Comparison of ENCODE assay signal across 1 cellular context in the genomic region with DNA sequence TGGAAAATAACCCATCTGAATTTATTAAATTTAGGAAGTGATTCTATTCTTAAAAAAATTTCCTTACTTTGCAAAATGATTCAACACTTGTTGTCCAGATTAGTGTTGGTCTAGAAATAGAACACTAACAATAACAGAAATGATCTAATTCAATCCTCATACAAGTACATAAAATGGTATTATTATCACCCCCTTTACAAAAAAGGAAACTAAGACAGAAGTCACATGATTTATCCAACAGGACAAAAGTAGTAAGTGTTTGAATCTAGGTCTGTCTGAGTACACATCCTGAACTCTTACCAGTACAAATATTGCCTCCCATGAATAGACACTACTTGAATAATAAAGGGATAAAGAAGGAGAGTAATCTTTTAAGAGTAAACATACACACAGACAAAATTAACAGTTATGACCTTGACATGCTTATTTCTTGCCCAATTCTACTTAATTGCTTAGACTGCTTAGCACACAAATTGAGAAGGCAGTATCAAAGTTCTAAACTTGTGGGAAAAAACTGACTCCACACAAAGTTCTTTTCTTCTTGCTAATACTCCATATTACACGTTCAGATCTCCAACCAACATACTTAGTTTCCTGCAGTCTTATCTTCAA.
TF ChIP-seq lines count a peak whose summit lies in the region.

No MANE protein-coding gene starts in this region.

TF ChIP-seq in HepG2, 621 proteins besides CTCF, POLR2A, EP300 and RAD21 (continued from another document and continues in another):
- TF ChIP-seq, protein P1, sequence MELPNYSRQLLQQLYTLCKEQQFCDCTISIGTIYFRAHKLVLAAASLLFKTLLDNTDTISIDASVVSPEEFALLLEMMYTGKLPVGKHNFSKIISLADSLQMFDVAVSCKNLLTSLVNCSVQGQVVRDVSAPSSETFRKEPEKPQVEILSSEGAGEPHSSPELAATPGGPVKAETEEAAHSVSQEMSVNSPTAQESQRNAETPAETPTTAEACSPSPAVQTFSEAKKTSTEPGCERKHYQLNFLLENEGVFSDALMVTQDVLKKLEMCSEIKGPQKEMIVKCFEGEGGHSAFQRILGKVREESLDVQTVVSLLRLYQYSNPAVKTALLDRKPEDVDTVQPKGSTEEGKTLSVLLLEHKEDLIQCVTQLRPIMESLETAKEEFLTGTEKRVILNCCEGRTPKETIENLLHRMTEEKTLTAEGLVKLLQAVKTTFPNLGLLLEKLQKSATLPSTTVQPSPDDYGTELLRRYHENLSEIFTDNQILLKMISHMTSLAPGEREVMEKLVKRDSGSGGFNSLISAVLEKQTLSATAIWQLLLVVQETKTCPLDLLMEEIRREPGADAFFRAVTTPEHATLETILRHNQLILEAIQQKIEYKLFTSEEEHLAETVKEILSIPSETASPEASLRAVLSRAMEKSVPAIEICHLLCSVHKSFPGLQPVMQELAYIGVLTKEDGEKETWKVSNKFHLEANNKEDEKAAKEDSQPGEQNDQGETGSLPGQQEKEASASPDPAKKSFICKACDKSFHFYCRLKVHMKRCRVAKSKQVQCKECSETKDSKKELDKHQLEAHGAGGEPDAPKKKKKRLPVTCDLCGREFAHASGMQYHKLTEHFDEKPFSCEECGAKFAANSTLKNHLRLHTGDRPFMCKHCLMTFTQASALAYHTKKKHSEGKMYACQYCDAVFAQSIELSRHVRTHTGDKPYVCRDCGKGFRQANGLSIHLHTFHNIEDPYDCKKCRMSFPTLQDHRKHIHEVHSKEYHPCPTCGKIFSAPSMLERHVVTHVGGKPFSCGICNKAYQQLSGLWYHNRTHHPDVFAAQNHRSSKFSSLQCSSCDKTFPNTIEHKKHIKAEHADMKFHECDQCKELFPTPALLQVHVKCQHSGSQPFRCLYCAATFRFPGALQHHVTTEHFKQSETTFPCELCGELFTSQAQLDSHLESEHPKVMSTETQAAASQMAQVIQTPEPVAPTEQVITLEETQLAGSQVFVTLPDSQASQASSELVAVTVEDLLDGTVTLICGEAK (IDR thresholded peaks at IDR 0.05): no peak
- TF ChIP-seq, protein P1 (CRISPR knock-in tag; IDR thresholded peaks at IDR 0.05): no peak
- TF ChIP-seq SOX13 (IDR thresholded peaks at IDR 0.05) (no peak), SOX13 (CRISPR knock-in tag; conservative IDR thresholded peaks at IDR 0.05 in 1 of 2, IDR thresholded peaks at IDR 0.05 in 1 of 2) (peak in 1 of 2 experiments; percentile 68; a peak in 2 of 4 replicates), CEBPG (CRISPR knock-in tag; IDR thresholded peaks at IDR 0.05) (peak; percentile 61), ZMYM3 (CRISPR knock-in tag; IDR thresholded peaks at IDR 0.05) (no peak), FOXA3 (CRISPR knock-in tag; IDR thresholded peaks at IDR 0.05) (peak; percentile 46), ZNF225 (CRISPR knock-in tag; IDR thresholded peaks at IDR 0.05) (no peak), HNF4A (CRISPR knock-in tag; IDR thresholded peaks at IDR 0.05) (peak; percentile 56), GFI1 (CRISPR knock-in tag; IDR thresholded peaks at IDR 0.05; ENCODE audit: borderline replicate concordance) (no peak), FOXO1 (CRISPR knock-in tag; IDR thresholded peaks at IDR 0.05) (no peak), IRF2 (CRISPR knock-in tag; IDR thresholded peaks at IDR 0.05) (no peak), HMG20A (CRISPR knock-in tag; IDR thresholded peaks at IDR 0.05; ENCODE audit: borderline replicate concordance) (peak; percentile 29; the same call in 1 of the 2 replicates), BRD4 (CRISPR knock-in tag; IDR thresholded peaks at IDR 0.05) (no peak), ZNF432 (CRISPR knock-in tag; IDR thresholded peaks at IDR 0.05; ENCODE audit: borderline replicate concordance) (no peak), BRCA1 (CRISPR knock-in tag; IDR thresholded peaks at IDR 0.05) (no peak), ZNF446 (CRISPR knock-in tag; IDR thresholded peaks at IDR 0.05) (no peak), ZFAT (CRISPR knock-in tag; conservative IDR thresholded peaks at IDR 0.05) (no peak), ATAD3A (CRISPR knock-in tag; IDR thresholded peaks at IDR 0.05) (no peak), ZNF619 (CRISPR knock-in tag; IDR thresholded peaks at IDR 0.05) (no peak), KDM4B (CRISPR knock-in tag; IDR thresholded peaks at IDR 0.05) (no peak), FOSL2 (CRISPR knock-in tag; IDR thresholded peaks at IDR 0.05) (no peak), ZNF160 (CRISPR knock-in tag; IDR thresholded peaks at IDR 0.05) (no peak), ZNF317 (CRISPR knock-in tag; IDR thresholded peaks at IDR 0.05) (no peak), CREM (IDR thresholded peaks at IDR 0.05) (peak; percentile 47; the same call in 1 of the 2 replicates), CREM (CRISPR knock-in tag; IDR thresholded peaks at IDR 0.05) (no peak), TP53 (CRISPR knock-in tag; conservative IDR thresholded peaks at IDR 0.05) (no peak), BORCS8-MEF2B (CRISPR knock-in tag; IDR thresholded peaks at IDR 0.05) (no peak), SPEN (CRISPR knock-in tag; IDR thresholded peaks at IDR 0.05; ENCODE audit: low read depth) (no peak), MEF2D (CRISPR knock-in tag; IDR thresholded peaks at IDR 0.05) (no peak), YEATS4 (CRISPR knock-in tag; IDR thresholded peaks at IDR 0.05; ENCODE audit: borderline replicate concordance) (no peak), BCL6 (CRISPR knock-in tag; IDR thresholded peaks at IDR 0.05) (peak; percentile 91)
- TF ChIP-seq, protein P2, sequence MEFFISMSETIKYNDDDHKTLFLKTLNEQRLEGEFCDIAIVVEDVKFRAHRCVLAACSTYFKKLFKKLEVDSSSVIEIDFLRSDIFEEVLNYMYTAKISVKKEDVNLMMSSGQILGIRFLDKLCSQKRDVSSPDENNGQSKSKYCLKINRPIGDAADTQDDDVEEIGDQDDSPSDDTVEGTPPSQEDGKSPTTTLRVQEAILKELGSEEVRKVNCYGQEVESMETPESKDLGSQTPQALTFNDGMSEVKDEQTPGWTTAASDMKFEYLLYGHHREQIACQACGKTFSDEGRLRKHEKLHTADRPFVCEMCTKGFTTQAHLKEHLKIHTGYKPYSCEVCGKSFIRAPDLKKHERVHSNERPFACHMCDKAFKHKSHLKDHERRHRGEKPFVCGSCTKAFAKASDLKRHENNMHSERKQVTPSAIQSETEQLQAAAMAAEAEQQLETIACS (CRISPR knock-in tag; IDR thresholded peaks at IDR 0.05): no peak
- TF ChIP-seq, protein P3, sequence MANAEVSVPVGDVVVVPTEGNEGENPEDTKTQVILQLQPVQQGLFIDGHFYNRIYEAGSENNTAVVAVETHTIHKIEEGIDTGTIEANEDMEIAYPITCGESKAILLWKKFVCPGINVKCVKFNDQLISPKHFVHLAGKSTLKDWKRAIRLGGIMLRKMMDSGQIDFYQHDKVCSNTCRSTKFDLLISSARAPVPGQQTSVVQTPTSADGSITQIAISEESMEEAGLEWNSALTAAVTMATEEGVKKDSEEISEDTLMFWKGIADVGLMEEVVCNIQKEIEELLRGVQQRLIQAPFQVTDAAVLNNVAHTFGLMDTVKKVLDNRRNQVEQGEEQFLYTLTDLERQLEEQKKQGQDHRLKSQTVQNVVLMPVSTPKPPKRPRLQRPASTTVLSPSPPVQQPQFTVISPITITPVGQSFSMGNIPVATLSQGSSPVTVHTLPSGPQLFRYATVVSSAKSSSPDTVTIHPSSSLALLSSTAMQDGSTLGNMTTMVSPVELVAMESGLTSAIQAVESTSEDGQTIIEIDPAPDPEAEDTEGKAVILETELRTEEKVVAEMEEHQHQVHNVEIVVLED (CRISPR knock-in tag; IDR thresholded peaks at IDR 0.05; ENCODE audit: borderline replicate concordance): no peak
- TF ChIP-seq, protein P4, sequence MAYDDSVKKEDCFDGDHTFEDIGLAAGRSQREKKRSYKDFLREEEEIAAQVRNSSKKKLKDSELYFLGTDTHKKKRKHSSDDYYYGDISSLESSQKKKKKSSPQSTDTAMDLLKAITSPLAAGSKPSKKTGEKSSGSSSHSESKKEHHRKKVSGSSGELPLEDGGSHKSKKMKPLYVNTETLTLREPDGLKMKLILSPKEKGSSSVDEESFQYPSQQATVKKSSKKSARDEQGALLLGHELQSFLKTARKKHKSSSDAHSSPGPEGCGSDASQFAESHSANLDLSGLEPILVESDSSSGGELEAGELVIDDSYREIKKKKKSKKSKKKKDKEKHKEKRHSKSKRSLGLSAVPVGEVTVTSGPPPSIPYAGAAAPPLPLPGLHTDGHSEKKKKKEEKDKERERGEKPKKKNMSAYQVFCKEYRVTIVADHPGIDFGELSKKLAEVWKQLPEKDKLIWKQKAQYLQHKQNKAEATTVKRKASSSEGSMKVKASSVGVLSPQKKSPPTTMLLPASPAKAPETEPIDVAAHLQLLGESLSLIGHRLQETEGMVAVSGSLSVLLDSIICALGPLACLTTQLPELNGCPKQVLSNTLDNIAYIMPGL (CRISPR knock-in tag; IDR thresholded peaks at IDR 0.05; ENCODE audit: borderline replicate concordance in 1 of 2, low read depth in 1 of 2): no peak
- TF ChIP-seq, protein P5, sequence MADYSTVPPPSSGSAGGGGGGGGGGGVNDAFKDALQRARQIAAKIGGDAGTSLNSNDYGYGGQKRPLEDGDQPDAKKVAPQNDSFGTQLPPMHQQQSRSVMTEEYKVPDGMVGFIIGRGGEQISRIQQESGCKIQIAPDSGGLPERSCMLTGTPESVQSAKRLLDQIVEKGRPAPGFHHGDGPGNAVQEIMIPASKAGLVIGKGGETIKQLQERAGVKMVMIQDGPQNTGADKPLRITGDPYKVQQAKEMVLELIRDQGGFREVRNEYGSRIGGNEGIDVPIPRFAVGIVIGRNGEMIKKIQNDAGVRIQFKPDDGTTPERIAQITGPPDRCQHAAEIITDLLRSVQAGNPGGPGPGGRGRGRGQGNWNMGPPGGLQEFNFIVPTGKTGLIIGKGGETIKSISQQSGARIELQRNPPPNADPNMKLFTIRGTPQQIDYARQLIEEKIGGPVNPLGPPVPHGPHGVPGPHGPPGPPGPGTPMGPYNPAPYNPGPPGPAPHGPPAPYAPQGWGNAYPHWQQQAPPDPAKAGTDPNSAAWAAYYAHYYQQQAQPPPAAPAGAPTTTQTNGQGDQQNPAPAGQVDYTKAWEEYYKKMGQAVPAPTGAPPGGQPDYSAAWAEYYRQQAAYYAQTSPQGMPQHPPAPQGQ (CRISPR knock-in tag; IDR thresholded peaks at IDR 0.05; ENCODE audit: borderline replicate concordance): no peak
- TF ChIP-seq, protein P6, sequence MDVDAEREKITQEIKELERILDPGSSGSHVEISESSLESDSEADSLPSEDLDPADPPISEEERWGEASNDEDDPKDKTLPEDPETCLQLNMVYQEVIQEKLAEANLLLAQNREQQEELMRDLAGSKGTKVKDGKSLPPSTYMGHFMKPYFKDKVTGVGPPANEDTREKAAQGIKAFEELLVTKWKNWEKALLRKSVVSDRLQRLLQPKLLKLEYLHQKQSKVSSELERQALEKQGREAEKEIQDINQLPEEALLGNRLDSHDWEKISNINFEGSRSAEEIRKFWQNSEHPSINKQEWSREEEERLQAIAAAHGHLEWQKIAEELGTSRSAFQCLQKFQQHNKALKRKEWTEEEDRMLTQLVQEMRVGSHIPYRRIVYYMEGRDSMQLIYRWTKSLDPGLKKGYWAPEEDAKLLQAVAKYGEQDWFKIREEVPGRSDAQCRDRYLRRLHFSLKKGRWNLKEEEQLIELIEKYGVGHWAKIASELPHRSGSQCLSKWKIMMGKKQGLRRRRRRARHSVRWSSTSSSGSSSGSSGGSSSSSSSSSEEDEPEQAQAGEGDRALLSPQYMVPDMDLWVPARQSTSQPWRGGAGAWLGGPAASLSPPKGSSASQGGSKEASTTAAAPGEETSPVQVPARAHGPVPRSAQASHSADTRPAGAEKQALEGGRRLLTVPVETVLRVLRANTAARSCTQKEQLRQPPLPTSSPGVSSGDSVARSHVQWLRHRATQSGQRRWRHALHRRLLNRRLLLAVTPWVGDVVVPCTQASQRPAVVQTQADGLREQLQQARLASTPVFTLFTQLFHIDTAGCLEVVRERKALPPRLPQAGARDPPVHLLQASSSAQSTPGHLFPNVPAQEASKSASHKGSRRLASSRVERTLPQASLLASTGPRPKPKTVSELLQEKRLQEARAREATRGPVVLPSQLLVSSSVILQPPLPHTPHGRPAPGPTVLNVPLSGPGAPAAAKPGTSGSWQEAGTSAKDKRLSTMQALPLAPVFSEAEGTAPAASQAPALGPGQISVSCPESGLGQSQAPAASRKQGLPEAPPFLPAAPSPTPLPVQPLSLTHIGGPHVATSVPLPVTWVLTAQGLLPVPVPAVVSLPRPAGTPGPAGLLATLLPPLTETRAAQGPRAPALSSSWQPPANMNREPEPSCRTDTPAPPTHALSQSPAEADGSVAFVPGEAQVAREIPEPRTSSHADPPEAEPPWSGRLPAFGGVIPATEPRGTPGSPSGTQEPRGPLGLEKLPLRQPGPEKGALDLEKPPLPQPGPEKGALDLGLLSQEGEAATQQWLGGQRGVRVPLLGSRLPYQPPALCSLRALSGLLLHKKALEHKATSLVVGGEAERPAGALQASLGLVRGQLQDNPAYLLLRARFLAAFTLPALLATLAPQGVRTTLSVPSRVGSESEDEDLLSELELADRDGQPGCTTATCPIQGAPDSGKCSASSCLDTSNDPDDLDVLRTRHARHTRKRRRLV (CRISPR knock-in tag; IDR thresholded peaks at IDR 0.05): no peak
